ENCODE assay signal across 8 cellular contexts in the genomic region with DNA sequence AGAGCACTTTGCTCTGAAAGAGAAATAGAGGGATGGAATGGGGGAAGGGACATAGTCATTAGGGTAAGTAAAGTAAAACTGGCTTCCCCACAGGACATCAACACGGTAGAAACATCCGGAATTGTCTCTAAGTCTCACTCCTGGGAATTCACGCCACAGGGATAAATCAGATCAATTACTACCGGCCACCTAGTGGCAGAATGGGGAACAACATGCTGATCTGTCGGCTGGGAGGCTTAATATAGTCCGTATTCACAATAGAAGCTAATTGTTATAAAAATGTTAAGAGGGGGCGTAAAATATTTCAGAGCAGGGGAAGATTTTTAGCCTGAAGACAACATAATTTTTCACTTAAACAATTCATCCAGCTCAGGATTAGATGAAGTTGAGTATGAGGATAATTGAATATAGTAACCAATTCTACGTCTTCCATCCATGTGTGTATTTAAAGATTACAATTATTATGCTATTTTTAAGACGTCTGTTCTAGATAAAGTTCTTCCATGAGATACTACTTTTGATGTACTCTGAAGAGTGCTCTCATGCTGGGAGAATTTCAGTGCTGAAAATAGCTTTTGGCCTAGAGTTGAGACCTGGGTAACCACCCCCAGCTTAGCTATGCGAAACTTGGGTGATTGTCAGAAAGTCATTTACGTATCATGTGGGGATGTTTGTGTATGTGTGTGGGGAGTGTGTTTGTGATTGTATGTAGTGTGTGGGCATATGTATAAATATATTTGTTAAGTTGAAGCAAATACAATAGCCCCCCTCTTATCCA.
DNase-seq lines count a peak whose midpoint lies in the region; ATAC-seq, FAIRE-seq and TF ChIP-seq lines count a peak whose summit lies in the region.

No MANE protein-coding gene starts in this region.

- H2AFZ ChIP-seq in hepatocyte = peak overlapping the region; percentile 49

- WGBS in hepatocyte (ENCODE audit: low lambda C conversion rate, missing lambda C conversion rate) = 66% methylated on average over 11 of the region's 11 CpGs

- peak; percentile 10 for DNase-seq in Daoy (ENCODE audit: low read depth)
- DNase-seq in WERI-Rb-1 = peak; percentile 73
- DNase-seq in hepatocyte (ENCODE audit: low spot score) = peak; percentile 43
- peak; percentile 54 for DNase-seq in stimulated activated CD8-positive, alpha-beta memory T cell treated with anti-CD3 and anti-CD28 coated beads, Interleukin-4, amount 100 ng/mL, for 48 hours
- DNase-seq in HTR-8/SVneo (ENCODE audit: insufficient read length, low spot score) = no peak
- DNase-seq in amniotic stem cell (lab: John Stamatoyannopoulos, UW) = no peak

- ATAC-seq in HG03159 (IDR thresholded peaks at IDR 0.05; ENCODE audit: unreplicated experiment) (peak; percentile 53), esophagus mucosa (no peak)

- no peaks in the 10 kb centered on the region for H3K9me2 ChIP-seq in hepatocyte (replicated peaks; ENCODE audit: insufficient read depth)

- H3K27me3 ChIP-seq in WERI-Rb-1 (ENCODE audit: insufficient read depth, low read depth, severe bottlenecking) = no peaks in the 10 kb centered on the region
- no peaks in the 10 kb centered on the region for H3K27me3 ChIP-seq in hepatocyte

- peaks cover 2% of the 10 kb centered on the region for H3K9me3 ChIP-seq in WERI-Rb-1 (ENCODE audit: severe bottlenecking)
- no peaks in the 10 kb centered on the region for H3K9me3 ChIP-seq in hepatocyte (ENCODE audit: low read depth)

- TF ChIP-seq CTCF in WERI-Rb-1 (IDR thresholded peaks at IDR 0.05; ENCODE audit: low read depth, low read length) (peak; percentile 71), hepatocyte (IDR thresholded peaks at IDR 0.05; ENCODE audit: poor library complexity) (peak; percentile 61)

- H3K4me1 ChIP-seq in hepatocyte (ENCODE audit: insufficient read depth) = no peaks in the 10 kb centered on the region

- H4K20me1 ChIP-seq in hepatocyte (ENCODE audit: insufficient read depth, poor library complexity, severe bottlenecking) = no peaks in the 10 kb centered on the region

- no peak overlapping the region for H3K27ac ChIP-seq in WERI-Rb-1
- no peak overlapping the region for H3K27ac ChIP-seq in hepatocyte

- H3K4me2 ChIP-seq in hepatocyte = peak overlapping the region; percentile 32

- H3K79me2 ChIP-seq in hepatocyte = no peaks in the 10 kb centered on the region

- no peak for FAIRE-seq in HTR-8/SVneo (lab: Jason Lieb, UNC)

- H3K4me3 ChIP-seq in WERI-Rb-1 (ENCODE audit: low read depth, low read length) = no peak overlapping the region
- H3K4me3 ChIP-seq in hepatocyte = no peak overlapping the region

- no peaks in the 10 kb centered on the region for H3K36me3 ChIP-seq in WERI-Rb-1
- H3K36me3 ChIP-seq in hepatocyte (replicated peaks; ENCODE audit: insufficient read depth, low read depth) = no peaks in the 10 kb centered on the region

Comparison
In these comparisons a context has a peak if more than half of its experiments do, and no peak if none do; other contexts are left out.
1. DNase-seq: peak in Daoy (single experiment), WERI-Rb-1 (single experiment), hepatocyte (single experiment) and stimulated activated CD8-positive, alpha-beta memory T cell treated with anti-CD3 and anti-CD28 coated beads, Interleukin-4, amount 100 ng/mL, for 48 hours (single experiment); none in HTR-8/SVneo (single experiment) and amniotic stem cell (single experiment).